ENCODE assay signal across 20 cellular contexts in genomic region chr20:38121741-38122140, GRCh38. TPM values are rescaled to one million over a fixed set of nuclear protein-coding genes. Genes with fewer than 3 reads are reported as not detected.
DNase-seq lines count a peak whose midpoint lies in the region; ATAC-seq and TF ChIP-seq lines count a peak whose summit lies in the region.
"Had no signal": no experiment of that assay in that cellular context is flagged by ENCODE, and none has a peak within 500 bp of the region (broad histone marks: within the 10 kb centered on the region; RNA-seq: fewer than 3 reads in every experiment).

No MANE protein-coding gene starts in this region.

- CTCF ChIA-PET in activated CD8-positive, alpha-beta memory T cell treated with anti-CD3 and anti-CD28 coated beads, Interleukin-2, amount 10 ng/mL, durations not matched to agents 7 days and 5 days (lab: Charles Lee): interaction anchor here (1.0 to 2.0 kb wide), 2 partner anchors 43 to 99 kb away, joined by 3 to 5 read pairs; no protein-coding TSS in a partner anchor
- CTCF ChIA-PET in Panc1 (lab: Charles Lee): no interaction called here

- peaks cover 27% of the 10 kb centered on the region for H3K4me1 ChIP-seq in Panc1 (ENCODE audit: control insufficient read depth, insufficient read depth, low read length)
- peaks cover 0 to 40% (median 37%) of the 10 kb centered on the region in 4 donors for H3K4me1 ChIP-seq in sigmoid colon

- no peaks in the 10 kb centered on the region for H3K27me3 ChIP-seq in Panc1 (ENCODE audit: control insufficient read depth, insufficient read depth, low read length)
- no peaks in the 10 kb centered on the region for H3K27me3 ChIP-seq in sigmoid colon
- H3K27me3 ChIP-seq: BLaER1 treated with 17β-estradiol and CSF1 and Interleukin-3, amounts not matched to agents 10 nM and 100 nM had no signal

- H3K36me3 Mint-ChIP-seq in activated CD8-positive, alpha-beta memory T cell treated with anti-CD3 and anti-CD28 coated beads, Interleukin-2, amount 10 ng/mL, durations not matched to agents 7 days and 5 days: no peaks in the 10 kb centered on the region
- no peaks in the 10 kb centered on the region for H3K36me3 Mint-ChIP-seq in nephron (ENCODE audit: low read depth)
- H3K36me3 Mint-ChIP-seq: CD8-positive, alpha-beta memory T cell had no signal

- H3K27me3 Mint-ChIP-seq in activated CD8-positive, alpha-beta memory T cell treated with anti-CD3 and anti-CD28 coated beads, Interleukin-2, amount 10 ng/mL, durations not matched to agents 7 days and 5 days: peaks cover 16% of the 10 kb centered on the region
- peaks cover 3% of the 10 kb centered on the region for H3K27me3 Mint-ChIP-seq in nephron (ENCODE audit: low read depth)
- H3K27me3 Mint-ChIP-seq: CD8-positive, alpha-beta memory T cell had no signal

- DNase-seq in activated CD8-positive, alpha-beta memory T cell treated with anti-CD3 and anti-CD28 coated beads, Interleukin-2, amount 10 ng/mL, durations not matched to agents 7 days and 5 days: peak; percentile 33
- no peak for DNase-seq in activated CD8-positive, alpha-beta memory T cell treated with anti-CD3 and anti-CD28 coated beads, Interleukin-2, amount 50 U/mL, for 4 hours
- no peak for DNase-seq in Panc1 (ENCODE audit: low read depth, low spot score)
- peak; percentile 50 for DNase-seq in islet precursor cell
- no peak for DNase-seq in activated gamma-delta T cell (lab: John Stamatoyannopoulos, UW)
- DNase-seq in sigmoid colon: no peak
- DNase-seq: 8988T; CD8-positive, alpha-beta memory T cell; DMS79 treated with DMSO at 0.1 percent for 48 hours; H9; MV-4-11; NCI-H1417 treated with DMSO at 0.1 percent for 48 hours; NCI-H1930; NCI-H2171; NCI-H446; NCI-H69; RPMI8226 had no signal

- peak overlapping the region; percentile 41; the same call in 1 of the 2 replicates for H3K27ac ChIP-seq in Panc1 (ENCODE audit: low read length)
- no peak overlapping the region for H3K27ac ChIP-seq in sigmoid colon
- H3K27ac ChIP-seq: BLaER1 treated with 17β-estradiol and CSF1 and Interleukin-3, amounts not matched to agents 10 nM and 100 nM had no signal

- no TSS peak for BruUV-seq in Panc1 (replicated peaks; lab: Mats Ljungman, UMichigan)

- no peaks in the 10 kb centered on the region for H3K9me3 ChIP-seq in Panc1 (ENCODE audit: control insufficient read depth, insufficient read depth, low read depth, low read length)
- H3K9me3 ChIP-seq in sigmoid colon: no peaks in the 10 kb centered on the region
- H3K9me3 ChIP-seq: BLaER1 treated with 17β-estradiol and CSF1 and Interleukin-3, amounts not matched to agents 10 nM and 100 nM had no signal

- TF ChIP-seq CTCF in Panc1 (IDR thresholded peaks at IDR 0.05) (no peak), nephron (IDR thresholded peaks at IDR 0.05; ENCODE audit: unreplicated experiment in 3 of 3) (no peak), sigmoid colon (IDR thresholded peaks at IDR 0.05) (no peak)

- WGBS in sigmoid colon, 2 donors: 86 to 93% methylated on average over 4 of the region's 4 CpGs

- H3K36me3 ChIP-seq in Panc1 (ENCODE audit: control insufficient read depth, insufficient read depth, low read length) (no peaks in the 10 kb centered on the region), sigmoid colon (no peaks in the 10 kb centered on the region)
- H3K36me3 ChIP-seq: BLaER1 treated with 17β-estradiol and CSF1 and Interleukin-3, amounts not matched to agents 10 nM and 100 nM had no signal

- H3K4me3 ChIP-seq in Panc1 (ENCODE audit: low read depth in 2 of 2, low read length in 2 of 2) (no peak overlapping the region), sigmoid colon (no peak overlapping the region)
- H3K4me3 ChIP-seq: BLaER1 treated with 17β-estradiol and CSF1 and Interleukin-3, amounts not matched to agents 10 nM and 100 nM had no signal

- TF ChIP-seq EP300 in sigmoid colon (IDR thresholded peaks at IDR 0.05): no peak

- H3K4me3 Mint-ChIP-seq in activated CD8-positive, alpha-beta memory T cell treated with anti-CD3 and anti-CD28 coated beads, Interleukin-2, amount 10 ng/mL, durations not matched to agents 7 days and 5 days: no peak overlapping the region
- no peak overlapping the region for H3K4me3 Mint-ChIP-seq in nephron
- H3K4me3 Mint-ChIP-seq: CD8-positive, alpha-beta memory T cell; H9 had no signal

- intact Hi-C loops in Panc1 (cut with micrococcal nuclease; ENCODE audit: unreplicated experiment) (no loop called here), sigmoid colon (cut with DNase I) (no loop called here)

- H3K27ac Mint-ChIP-seq in activated CD8-positive, alpha-beta memory T cell treated with anti-CD3 and anti-CD28 coated beads, Interleukin-2, amount 10 ng/mL, durations not matched to agents 7 days and 5 days: no peak overlapping the region
- H3K27ac Mint-ChIP-seq in nephron: peak overlapping the region in 2 of 3 experiments; percentile 40 to 50
- H3K27ac Mint-ChIP-seq: CD8-positive, alpha-beta memory T cell had no signal

- H3K4me1 Mint-ChIP-seq in activated CD8-positive, alpha-beta memory T cell treated with anti-CD3 and anti-CD28 coated beads, Interleukin-2, amount 10 ng/mL, durations not matched to agents 7 days and 5 days: peaks cover 9% of the 10 kb centered on the region
- H3K4me1 Mint-ChIP-seq in nephron: peaks cover 20% of the 10 kb centered on the region
- H3K4me1 Mint-ChIP-seq: CD8-positive, alpha-beta memory T cell had no signal

- TF ChIP-seq POLR2A in sigmoid colon (IDR thresholded peaks at IDR 0.05): no peak

- no peak for ATAC-seq in activated CD8-positive, alpha-beta memory T cell treated with anti-CD3 and anti-CD28 coated beads, Interleukin-2, amount 10 ng/mL, durations not matched to agents 7 days and 5 days
- ATAC-seq in Panc1 (no peak), GM21526 (IDR thresholded peaks at IDR 0.05; ENCODE audit: low FRiP score, unreplicated experiment) (no peak)

- in situ Hi-C loops in Panc1 (cut with HindIII; ENCODE audit: low pct_unique_long_range_greater_than_20kb, low sequenced_read_pairs): no loop called here

- POLR2A ChIA-PET in Panc1 (lab: Charles Lee): no interaction called here

- no peaks in the 10 kb centered on the region for H3K9me3 Mint-ChIP-seq in activated CD8-positive, alpha-beta memory T cell treated with anti-CD3 and anti-CD28 coated beads, Interleukin-2, amount 10 ng/mL, durations not matched to agents 7 days and 5 days (ENCODE audit: low read depth)
- H3K9me3 Mint-ChIP-seq in nephron: peaks cover 4% of the 10 kb centered on the region
- H3K9me3 Mint-ChIP-seq: CD8-positive, alpha-beta memory T cell; H9 had no signal

RNA-seq across cellular contexts. Expression of gene TGM2, which starts 43.3 kb away (rescaled TPM):
- under 1 TPM; 0.35 TPM for total RNA-seq in activated CD8-positive, alpha-beta memory T cell treated with anti-CD3 and anti-CD28 coated beads, Interleukin-2, amount 10 ng/mL, durations not matched to agents 7 days and 5 days
- 113 TPM for total RNA-seq in Panc1 (2021; ENCODE audit: unreplicated experiment)
- 205 TPM for polyA plus RNA-seq in Panc1 (2012; ENCODE audit: insufficient read length)
- total RNA-seq in sigmoid colon: 100 to 1,000 TPM in 2 of 4 donors, 10 to 100 TPM in 2; 14.8 to 104 (median 60.7) TPM
- polyA plus RNA-seq in sigmoid colon: 10 to 100 TPM in 1 of 3 donors, 1 to 10 TPM in 2; 6.5 to 71.1 (median 7.2) TPM
- total RNA-seq: CD8-positive, alpha-beta memory T cell had no signal
- polyA plus RNA-seq: CD8-positive, alpha-beta memory T cell had no signal

Comparison
In these comparisons a context has a peak if more than half of its experiments do, and no peak if none do; other contexts are left out.
1. DNase-seq: peak in activated CD8-positive, alpha-beta memory T cell treated with anti-CD3 and anti-CD28 coated beads, Interleukin-2, amount 10 ng/mL, durations not matched to agents 7 days and 5 days (single experiment) and islet precursor cell (single experiment); none in activated CD8-positive, alpha-beta memory T cell treated with anti-CD3 and anti-CD28 coated beads, Interleukin-2, amount 50 U/mL, for 4 hours (single experiment), Panc1 (single experiment), activated gamma-delta T cell (single experiment) and sigmoid colon (single experiment).
2. RNA of gene TGM2, which starts 43.3 kb away (total RNA-seq): 113 TPM in Panc1 (single experiment) and 14.8 to 104 TPM in sigmoid colon; 0.35 TPM in activated CD8-positive, alpha-beta memory T cell treated with anti-CD3 and anti-CD28 coated beads, Interleukin-2, amount 10 ng/mL, durations not matched to agents 7 days and 5 days; every median in the first group is over 10 times any median in the second.